Comparison of ENCODE assay signal across 1 cellular context in the genomic region with DNA sequence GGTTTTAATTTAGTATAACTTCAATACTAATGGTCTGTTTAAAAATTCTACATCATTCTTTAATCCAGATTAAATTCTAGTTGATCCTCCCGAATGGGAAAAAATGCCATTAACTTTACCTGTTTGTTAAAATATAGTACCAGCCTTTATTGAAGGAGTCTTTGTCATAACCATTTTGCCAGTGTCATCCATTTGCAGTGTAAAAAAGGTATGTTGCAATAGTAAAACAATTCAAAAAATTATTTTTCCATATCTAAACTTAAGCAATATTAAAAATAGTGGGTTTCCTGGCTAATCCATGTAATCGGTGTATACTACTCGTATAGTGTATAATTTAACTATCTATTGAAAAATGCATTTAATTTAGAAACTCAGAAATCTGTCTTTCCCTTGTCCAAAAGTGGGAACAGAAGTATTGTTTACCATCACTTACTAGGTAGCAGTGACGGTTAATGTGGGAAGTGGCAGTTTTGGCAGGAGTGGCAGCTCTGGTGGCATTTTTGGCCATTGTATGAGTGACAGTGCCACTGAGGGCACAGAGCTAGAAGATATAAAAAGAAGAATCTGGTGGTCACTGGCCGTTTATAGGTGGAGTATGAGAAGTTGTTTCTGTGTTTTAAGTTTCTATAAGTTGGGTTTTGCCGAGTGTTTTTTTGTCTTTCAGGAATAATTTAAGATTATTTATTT.
TF ChIP-seq lines count a peak whose summit lies in the region.

No MANE protein-coding gene starts in this region.

TF ChIP-seq in neural cell, 6 proteins besides CTCF, POLR2A, EP300 and RAD21 (continued from another document):
- no peak for TF ChIP-seq REST (IDR thresholded peaks at IDR 0.05; ENCODE audit: borderline replicate concordance)
- no peak for TF ChIP-seq POLR2AphosphoS5 (IDR thresholded peaks at IDR 0.05)
- TF ChIP-seq MXI1 (conservative IDR thresholded peaks at IDR 0.05; ENCODE audit: poor library complexity, severe bottlenecking): no peak
- no peak for TF ChIP-seq TAF1 (IDR thresholded peaks at IDR 0.05; ENCODE audit: low read depth)
- no peak for TF ChIP-seq EZH2 (IDR thresholded peaks at IDR 0.05; ENCODE audit: borderline replicate concordance, insufficient read depth, low read length, poor library complexity, severe bottlenecking)
